Comparison of ENCODE assay signal across 40 cellular contexts in genomic region chr16:10170016-10170415, GRCh38. TPM values are rescaled to one million over a fixed set of nuclear protein-coding genes. Genes with fewer than 3 reads are reported as not detected.
"Had no signal": no experiment of that assay in that cellular context is flagged by ENCODE, and none has a peak within 500 bp of the region (broad histone marks: within the 10 kb centered on the region; RNA-seq: fewer than 3 reads in every experiment).

No MANE protein-coding gene starts in this region.

- H3K36me3 ChIP-seq: ascending aorta, Peyer's patch, WERI-Rb-1 had no signal

- ATAC-seq: activated CD8-positive, alpha-beta memory T cell treated with anti-CD3 and anti-CD28 coated beads, Interleukin-2, amount 10 ng/mL, durations not matched to agents 7 days and 5 days; PC-3; Right ventricle myocardium inferior had no signal

- H3K27ac Mint-ChIP-seq: activated CD4-positive, alpha-beta memory T cell treated with anti-CD3 and anti-CD28 coated beads, Interleukin-2, amount 10 ng/mL, durations not matched to agents 7 days and 5 days; activated CD8-positive, alpha-beta memory T cell treated with anti-CD3 and anti-CD28 coated beads, Interleukin-2, amount 10 ng/mL, durations not matched to agents 7 days and 5 days; activated naive CD8-positive, alpha-beta T cell treated with anti-CD3 and anti-CD28 coated beads for 36 hours; brain had no signal

- H3K9me3 ChIP-seq: ascending aorta, Peyer's patch had no signal

- FAIRE-seq: bronchial epithelial cell had no signal

- H3K27ac ChIP-seq: ascending aorta, Peyer's patch, RWPE1, WERI-Rb-1 had no signal

- H3K27me3 ChIP-seq: ascending aorta, Peyer's patch had no signal

- H3K4me3 ChIP-seq: ascending aorta, Peyer's patch had no signal

- H3K36me3 Mint-ChIP-seq: activated CD8-positive, alpha-beta memory T cell treated with anti-CD3 and anti-CD28 coated beads, Interleukin-2, amount 10 ng/mL, durations not matched to agents 7 days and 5 days; activated naive CD8-positive, alpha-beta T cell treated with anti-CD3 and anti-CD28 coated beads for 36 hours; brain had no signal

- H3K4me3 Mint-ChIP-seq: activated CD4-positive, alpha-beta memory T cell treated with anti-CD3 and anti-CD28 coated beads, Interleukin-2, amount 10 ng/mL, durations not matched to agents 7 days and 5 days; activated CD8-positive, alpha-beta memory T cell treated with anti-CD3 and anti-CD28 coated beads, Interleukin-2, amount 10 ng/mL, durations not matched to agents 7 days and 5 days; activated naive CD8-positive, alpha-beta T cell treated with anti-CD3 and anti-CD28 coated beads for 36 hours; brain had no signal

- H3K4me1 Mint-ChIP-seq: activated CD4-positive, alpha-beta memory T cell treated with anti-CD3 and anti-CD28 coated beads, Interleukin-2, amount 10 ng/mL, durations not matched to agents 7 days and 5 days; activated CD8-positive, alpha-beta memory T cell treated with anti-CD3 and anti-CD28 coated beads, Interleukin-2, amount 10 ng/mL, durations not matched to agents 7 days and 5 days; activated naive CD8-positive, alpha-beta T cell treated with anti-CD3 and anti-CD28 coated beads for 36 hours; brain had no signal

- H3K4me1 ChIP-seq: Peyer's patch had no signal

- H3K27me3 Mint-ChIP-seq: activated CD4-positive, alpha-beta memory T cell treated with anti-CD3 and anti-CD28 coated beads, Interleukin-2, amount 10 ng/mL, durations not matched to agents 7 days and 5 days had no signal

- DNase-seq: activated CD4-positive, alpha-beta memory T cell treated with anti-CD3 and anti-CD28 coated beads, Interleukin-2, amount 10 ng/mL, durations not matched to agents 7 days and 5 days; activated CD4-positive, alpha-beta T cell treated with anti-CD3 and anti-CD28 coated beads for 1 hour; activated CD4-positive, alpha-beta T cell treated with anti-CD3 and anti-CD28 coated beads for 48 hours; activated CD4-positive, CD25-positive, alpha-beta regulatory T cell; activated CD8-positive, alpha-beta memory T cell treated with anti-CD3 and anti-CD28 coated beads for 24 hours; activated CD8-positive, alpha-beta memory T cell treated with anti-CD3 and anti-CD28 coated beads, Interleukin-2, amount 10 ng/mL, durations not matched to agents 7 days and 5 days; activated CD8-positive, alpha-beta memory T cell treated with anti-CD3 and anti-CD28 coated beads, Interleukin-2, amount 50 U/mL, for 48 hours; activated effector memory CD4-positive, alpha-beta T cell treated with Interleukin-2 at 50 U/mL for 16 hours; activated naive CD4-positive, alpha-beta T cell; activated naive CD4-positive, alpha-beta T cell treated with anti-CD3 and anti-CD28 coated beads, Interleukin-2, amount 50 U/mL, for 16 hours; activated naive CD8-positive, alpha-beta T cell treated with anti-CD3 and anti-CD28 coated beads for 36 hours; activated T-cell treated with anti-CD3 and anti-CD28 coated beads, Interleukin-2, amount 50 U/mL, for 48 hours; amygdala; central memory CD4-positive, alpha-beta T cell; Karpas-422; KBM-7; MM.1S; MV-4-11; NCI-H1092; NCI-H1436 treated with DMSO at 0.1 percent for 48 hours; NCI-H1694 treated with DMSO at 0.1 percent for 48 hours; NCI-H2029; NCI-H345; NCI-H526; NCI-H748 treated with DMSO at 0.1 percent for 48 hours; NK-92 treated with Interleukin-12 subunit alpha and Interleukin-12 subunit beta, amount 100 ng/mL, for 24 hours; PC-3; Peyer's patch; SIG-M5; SW 1271; T-helper 1 cell; T-helper 2 cell; T-helper 9 cell; WERI-Rb-1 had no signal

- H3K9me3 Mint-ChIP-seq: activated CD4-positive, alpha-beta memory T cell treated with anti-CD3 and anti-CD28 coated beads, Interleukin-2, amount 10 ng/mL, durations not matched to agents 7 days and 5 days; activated naive CD8-positive, alpha-beta T cell treated with anti-CD3 and anti-CD28 coated beads for 36 hours had no signal

RNA-seq across cellular contexts. Expression of gene GRIN2A, which starts 12.2 kb away (rescaled TPM):
- total RNA-seq: activated CD4-positive, alpha-beta memory T cell treated with anti-CD3 and anti-CD28 coated beads, Interleukin-2, amount 10 ng/mL, durations not matched to agents 7 days and 5 days; activated CD8-positive, alpha-beta memory T cell treated with anti-CD3 and anti-CD28 coated beads, Interleukin-2, amount 10 ng/mL, durations not matched to agents 7 days and 5 days; activated naive CD8-positive, alpha-beta T cell treated with anti-CD3 and anti-CD28 coated beads for 36 hours; bronchial epithelial cell; NCI-H460 had no signal
